Comparison of ENCODE assay signal across 17 cellular contexts in genomic region chr6:111469543-111469942, GRCh38. TPM values are rescaled to one million over a fixed set of nuclear protein-coding genes. Genes with fewer than 3 reads are reported as not detected.
DNase-seq lines count a peak whose midpoint lies in the region; ATAC-seq and TF ChIP-seq lines count a peak whose summit lies in the region.
"Had no signal": no experiment of that assay in that cellular context is flagged by ENCODE, and none has a peak within 500 bp of the region (broad histone marks: within the 10 kb centered on the region; RNA-seq: fewer than 3 reads in every experiment).

No MANE protein-coding gene starts in this region.

- H3K4me1 ChIP-seq in HCT116 (ENCODE audit: control insufficient read depth in 1 of 2, insufficient read depth in 2 of 2, low read length in 2 of 2) (peaks cover 13 to 20% of the 10 kb centered on the region in 2 experiments), osteoblast (ENCODE audit: insufficient read depth, low read length) (peaks cover 14% of the 10 kb centered on the region)

- H2AFZ ChIP-seq in HCT116 (ENCODE audit: low read depth, low read length, poor library complexity, severe bottlenecking): no peak overlapping the region
- H2AFZ ChIP-seq in osteoblast (ENCODE audit: low read length): no peak overlapping the region

- peak overlapping the region; percentile 15 for H3K4me2 ChIP-seq in HCT116 (ENCODE audit: low read length)
- no peak overlapping the region for H3K4me2 ChIP-seq in osteoblast (ENCODE audit: insufficient read depth, low read length)

- no TSS peak for BruUV-seq in HCT116 (replicated peaks; lab: Mats Ljungman, UMichigan)

- H3K4me3 ChIP-seq in HCT116 (replicated peaks in 1 of 2; ENCODE audit: low read depth in 1 of 2, low read length in 2 of 2) (no peak overlapping the region), osteoblast (ENCODE audit: insufficient read depth, low read length) (no peak overlapping the region)
- H3K4me3 ChIP-seq: pancreas had no signal

- TF ChIP-seq POLR2A in HCT116 (IDR thresholded peaks at IDR 0.05; ENCODE audit: borderline replicate concordance, extremely low read depth, insufficient read depth, insufficient read length): no peak

- ATAC-seq in HCT116: peak; percentile 66
- no peak for ATAC-seq in HG03469 (IDR thresholded peaks at IDR 0.05; ENCODE audit: unreplicated experiment)
- ATAC-seq: left cardiac atrium, pancreas had no signal

- H3K9ac ChIP-seq in HCT116 (ENCODE audit: low read length): no peak overlapping the region

- H3K36me3 ChIP-seq in HCT116 (ENCODE audit: control insufficient read depth in 1 of 2, insufficient read depth in 2 of 2, low read length in 2 of 2) (no peaks in the 10 kb centered on the region), osteoblast (ENCODE audit: insufficient read depth, low read length) (peaks cover 5% of the 10 kb centered on the region)
- H3K36me3 ChIP-seq: pancreas had no signal

- H3K9me2 ChIP-seq in HCT116 (ENCODE audit: insufficient read depth): no peaks in the 10 kb centered on the region

- H3K9me3 ChIP-seq in HCT116 (ENCODE audit: control insufficient read depth in 1 of 2, insufficient read depth in 1 of 2, low read depth in 1 of 2, low read length in 2 of 2): no peaks in the 10 kb centered on the region
- H3K9me3 ChIP-seq in osteoblast (ENCODE audit: low read depth, low read length): no peaks in the 10 kb centered on the region
- H3K9me3 ChIP-seq: pancreas had no signal

- in situ Hi-C loops in SK-MEL-5 (cut with HindIII; ENCODE audit: low pct_unique_long_range_greater_than_20kb, low sequenced_read_pairs): no loop called here

- RAD21 ChIA-PET in HCT116 (lab: Charles Lee; ENCODE audit: low non-redundant PET in 1 of 2, low total read pairs in 2 of 2, uncharacterized antibody in 2 of 2, unreplicated experiment in 2 of 2): no interaction called here

- H3K27ac ChIP-seq in HCT116 (ENCODE audit: low read depth, low read length) (0 out of 2 replicates have a peak overlapping the region, but pooled peaks have one; percentile 6), osteoblast (ENCODE audit: low read depth, low read length) (peak overlapping the region; percentile 67)
- H3K27ac ChIP-seq: pancreas had no signal

- TF ChIP-seq CTCF in HCT116 (IDR thresholded peaks at IDR 0.05 in 2 of 3, conservative IDR thresholded peaks at IDR 0.05 in 1 of 3; ENCODE audit: borderline replicate concordance in 1 of 3, insufficient read depth in 1 of 3, low read depth in 2 of 3, low read length in 2 of 3): no peak
- TF ChIP-seq CTCF in osteoblast (IDR thresholded peaks at IDR 0.05; ENCODE audit: extremely low read depth, low read depth, low read length): no peak

- CTCF ChIA-PET in HCT116 (lab: Charles Lee): no interaction called here

- H3K79me2 ChIP-seq in HCT116 (ENCODE audit: insufficient read depth, low read length): peaks cover 63% of the 10 kb centered on the region
- H3K79me2 ChIP-seq in osteoblast (ENCODE audit: insufficient read depth, low read length): peaks cover 63% of the 10 kb centered on the region

- TF ChIP-seq RAD21 in HCT116 (IDR thresholded peaks at IDR 0.05; ENCODE audit: low read depth): no peak

- no peak for DNase-seq in HCT116 (ENCODE audit: low read depth, low spot score)
- DNase-seq in SK-MEL-5 (ENCODE audit: low read depth, low spot score): peak; percentile 85
- DNase-seq in head of caudate nucleus: peak in 40 of 42 donors; percentile 20 to 83 (median 56)
- no peak for DNase-seq in osteoblast (ENCODE audit: insufficient read length, low spot score, missing footprints)
- DNase-seq in activated CD8-positive, alpha-beta memory T cell treated with anti-CD3 and anti-CD28 coated beads for 24 hours: no peak
- DNase-seq in central memory CD4-positive, alpha-beta T cell: no peak
- no peak for DNase-seq in activated naive CD4-positive, alpha-beta T cell treated with Interleukin-2 at 50 U/mL for 16 hours
- DNase-seq: activated CD4-positive, alpha-beta memory T cell treated with anti-CD3 and anti-CD28 coated beads, Interleukin-2, amount 10 ng/mL, durations not matched to agents 7 days and 5 days; activated T-cell treated with anti-CD3 and anti-CD28 coated beads, Interleukin-2, amount 50 U/mL, for 48 hours; Calu3; effector memory CD4-positive, alpha-beta T cell; left cardiac atrium; NCI-H2081 treated with DMSO at 0.1 percent for 48 hours; pancreas; stimulated activated CD4-positive, alpha-beta T cell treated with anti-CD3 and anti-CD28 coated beads, Interleukin-4, amount 100 ng/mL, for 4 hours; stimulated activated CD8-positive, alpha-beta memory T cell treated with anti-CD3 and anti-CD28 coated beads, Interleukin-4, amount 100 ng/mL, for 48 hours had no signal

- H4K20me1 ChIP-seq in HCT116 (ENCODE audit: insufficient read depth) (no peaks in the 10 kb centered on the region), osteoblast (ENCODE audit: insufficient read depth, low read length) (peaks cover 11% of the 10 kb centered on the region)

- intact Hi-C loops in HCT116 (cut with micrococcal nuclease): no loop called here
- intact Hi-C loops in head of caudate nucleus (cut with DNase I): no loop called here

- POLR2A ChIA-PET in HCT116 (lab: Charles Lee): no interaction called here

- H3K27me3 ChIP-seq in HCT116 (ENCODE audit: insufficient read depth, low read length) (no peaks in the 10 kb centered on the region), osteoblast (ENCODE audit: insufficient read depth, low read length) (no peaks in the 10 kb centered on the region)
- H3K27me3 ChIP-seq: pancreas had no signal

TF ChIP-seq in HCT116, 20 proteins besides CTCF, POLR2A, EP300 and RAD21 (continues in another document):
- no peak for TF ChIP-seq YY1 (IDR thresholded peaks at IDR 0.05; ENCODE audit: extremely low read depth, insufficient replicate concordance, low read depth, low read length)
- no peak for TF ChIP-seq CBX3 (IDR thresholded peaks at IDR 0.05; ENCODE audit: low read depth)
- TF ChIP-seq ZFX (IDR thresholded peaks at IDR 0.05): no peak
- no peak for TF ChIP-seq ELF1 (IDR thresholded peaks at IDR 0.05; ENCODE audit: borderline replicate concordance, low read depth)
- no peak for TF ChIP-seq SIN3A (IDR thresholded peaks at IDR 0.05; ENCODE audit: low read depth)
- TF ChIP-seq, protein P1, sequence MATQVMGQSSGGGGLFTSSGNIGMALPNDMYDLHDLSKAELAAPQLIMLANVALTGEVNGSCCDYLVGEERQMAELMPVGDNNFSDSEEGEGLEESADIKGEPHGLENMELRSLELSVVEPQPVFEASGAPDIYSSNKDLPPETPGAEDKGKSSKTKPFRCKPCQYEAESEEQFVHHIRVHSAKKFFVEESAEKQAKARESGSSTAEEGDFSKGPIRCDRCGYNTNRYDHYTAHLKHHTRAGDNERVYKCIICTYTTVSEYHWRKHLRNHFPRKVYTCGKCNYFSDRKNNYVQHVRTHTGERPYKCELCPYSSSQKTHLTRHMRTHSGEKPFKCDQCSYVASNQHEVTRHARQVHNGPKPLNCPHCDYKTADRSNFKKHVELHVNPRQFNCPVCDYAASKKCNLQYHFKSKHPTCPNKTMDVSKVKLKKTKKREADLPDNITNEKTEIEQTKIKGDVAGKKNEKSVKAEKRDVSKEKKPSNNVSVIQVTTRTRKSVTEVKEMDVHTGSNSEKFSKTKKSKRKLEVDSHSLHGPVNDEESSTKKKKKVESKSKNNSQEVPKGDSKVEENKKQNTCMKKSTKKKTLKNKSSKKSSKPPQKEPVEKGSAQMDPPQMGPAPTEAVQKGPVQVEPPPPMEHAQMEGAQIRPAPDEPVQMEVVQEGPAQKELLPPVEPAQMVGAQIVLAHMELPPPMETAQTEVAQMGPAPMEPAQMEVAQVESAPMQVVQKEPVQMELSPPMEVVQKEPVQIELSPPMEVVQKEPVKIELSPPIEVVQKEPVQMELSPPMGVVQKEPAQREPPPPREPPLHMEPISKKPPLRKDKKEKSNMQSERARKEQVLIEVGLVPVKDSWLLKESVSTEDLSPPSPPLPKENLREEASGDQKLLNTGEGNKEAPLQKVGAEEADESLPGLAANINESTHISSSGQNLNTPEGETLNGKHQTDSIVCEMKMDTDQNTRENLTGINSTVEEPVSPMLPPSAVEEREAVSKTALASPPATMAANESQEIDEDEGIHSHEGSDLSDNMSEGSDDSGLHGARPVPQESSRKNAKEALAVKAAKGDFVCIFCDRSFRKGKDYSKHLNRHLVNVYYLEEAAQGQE (IDR thresholded peaks at IDR 0.05; ENCODE audit: low read depth): no peak
- TF ChIP-seq EGR1 (IDR thresholded peaks at IDR 0.05; ENCODE audit: low read depth): no peak
- no peak for TF ChIP-seq EZH2 (IDR thresholded peaks at IDR 0.05)
- no peak for TF ChIP-seq POLR2AphosphoS5 (IDR thresholded peaks at IDR 0.05; ENCODE audit: low read depth, low read length)
- TF ChIP-seq CEBPB (IDR thresholded peaks at IDR 0.05; ENCODE audit: low read depth): no peak
- no peak for TF ChIP-seq JUND (IDR thresholded peaks at IDR 0.05)
- TF ChIP-seq, protein P2, sequence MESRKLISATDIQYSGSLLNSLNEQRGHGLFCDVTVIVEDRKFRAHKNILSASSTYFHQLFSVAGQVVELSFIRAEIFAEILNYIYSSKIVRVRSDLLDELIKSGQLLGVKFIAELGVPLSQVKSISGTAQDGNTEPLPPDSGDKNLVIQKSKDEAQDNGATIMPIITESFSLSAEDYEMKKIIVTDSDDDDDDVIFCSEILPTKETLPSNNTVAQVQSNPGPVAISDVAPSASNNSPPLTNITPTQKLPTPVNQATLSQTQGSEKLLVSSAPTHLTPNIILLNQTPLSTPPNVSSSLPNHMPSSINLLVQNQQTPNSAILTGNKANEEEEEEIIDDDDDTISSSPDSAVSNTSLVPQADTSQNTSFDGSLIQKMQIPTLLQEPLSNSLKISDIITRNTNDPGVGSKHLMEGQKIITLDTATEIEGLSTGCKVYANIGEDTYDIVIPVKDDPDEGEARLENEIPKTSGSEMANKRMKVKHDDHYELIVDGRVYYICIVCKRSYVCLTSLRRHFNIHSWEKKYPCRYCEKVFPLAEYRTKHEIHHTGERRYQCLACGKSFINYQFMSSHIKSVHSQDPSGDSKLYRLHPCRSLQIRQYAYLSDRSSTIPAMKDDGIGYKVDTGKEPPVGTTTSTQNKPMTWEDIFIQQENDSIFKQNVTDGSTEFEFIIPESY (IDR thresholded peaks at IDR 0.05; ENCODE audit: extremely low read depth, insufficient replicate concordance, low read length): no peak
- TF ChIP-seq SRF (IDR thresholded peaks at IDR 0.05; ENCODE audit: low read depth): no peak
- no peak for TF ChIP-seq TCF7L2 (IDR thresholded peaks at IDR 0.05; ENCODE audit: borderline replicate concordance, extremely low read depth, insufficient read depth, insufficient read length)
- TF ChIP-seq FOSL1 (IDR thresholded peaks at IDR 0.05; ENCODE audit: low read depth): no peak

RNA-seq across cellular contexts. Expression of gene REV3L, which starts 13.5 kb away (rescaled TPM):
- total RNA-seq in HCT116 (2021; ENCODE audit: unreplicated experiment): 12.8 TPM
- 2.6 and 4.1 TPM in 2 replicates for polyA plus RNA-seq in HCT116 (2012)
- 41.2 and 48.4 TPM in 2 replicates for total RNA-seq in SK-MEL-5 (2014; rRNA removed; shearing (Covaris generic))
- polyA plus RNA-seq in SK-MEL-5 (2015; cell fraction: cytosol; rRNA removed): 29.5 and 39.8 TPM in 2 replicates
- 57.8 and 62.2 TPM in 2 replicates for polyA plus RNA-seq in SK-MEL-5 (2015; cell fraction: nucleus; rRNA removed)
- 41.3 and 42.0 TPM in 2 replicates for total RNA-seq in osteoblast

Comparison
In these comparisons a context has a peak if more than half of its experiments do, and no peak if none do; other contexts are left out.
1. DNase-seq: peak in SK-MEL-5 (single experiment) and head of caudate nucleus (40 of 42); none in HCT116 (single experiment), osteoblast (single experiment), activated CD8-positive, alpha-beta memory T cell treated with anti-CD3 and anti-CD28 coated beads for 24 hours (single experiment), central memory CD4-positive, alpha-beta T cell (single experiment) and activated naive CD4-positive, alpha-beta T cell treated with Interleukin-2 at 50 U/mL for 16 hours (single experiment).